ENCODE assay signal across 22 cellular contexts in genomic region chr10:88980247-88980646, GRCh38. TPM values are rescaled to one million over a fixed set of nuclear protein-coding genes. Genes with fewer than 3 reads are reported as not detected.
DNase-seq lines count a peak whose midpoint lies in the region; ATAC-seq, FAIRE-seq and TF ChIP-seq lines count a peak whose summit lies in the region.
"Had no signal": no experiment of that assay in that cellular context is flagged by ENCODE, and none has a peak within 500 bp of the region (broad histone marks: within the 10 kb centered on the region; RNA-seq: fewer than 3 reads in every experiment).

No MANE protein-coding gene starts in this region.

- H3K4me1 ChIP-seq in breast epithelium (peaks cover 0 to 5% of the 10 kb centered on the region in 2 donors), mammary epithelial cell (ENCODE audit: insufficient read depth, low read length) (peaks cover 13% of the 10 kb centered on the region), kidney (ENCODE audit: control insufficient read depth in 1 of 2, insufficient read depth in 1 of 2, low read depth in 1 of 2, low read length in 2 of 2) (peaks cover 10 to 15% of the 10 kb centered on the region in 2 donors), gastrocnemius medialis (peaks cover 4 to 17% of the 10 kb centered on the region in 2 donors), vagina (peaks cover 46% of the 10 kb centered on the region)

- no peak overlapping the region for H2AFZ ChIP-seq in mammary epithelial cell (ENCODE audit: low read depth, low read length)
- H2AFZ ChIP-seq: neural progenitor cell had no signal

- DNase-seq in breast epithelium (ENCODE audit: low spot score in 2 of 2) = no peak
- no peak for DNase-seq in mammary epithelial cell
- no peak for DNase-seq in kidney
- no peak for DNase-seq in gastrocnemius medialis
- no peak for DNase-seq in vagina (ENCODE audit: extremely low spot score in 2 of 2)
- DNase-seq in middle frontal gyrus (ENCODE audit: extremely low spot score, low spot score) = no peak
- DNase-seq: activated CD4-positive, CD25-positive, alpha-beta regulatory T cell treated with anti-CD3 and anti-CD28 coated beads, Interleukin-2, amount 50 U/mL, for 72 hours; activated CD8-positive, alpha-beta memory T cell treated with anti-CD3 and anti-CD28 coated beads, Interleukin-2, amount 50 U/mL, for 4 hours; activated naive CD4-positive, alpha-beta T cell treated with Interleukin-2 at 50 U/mL for 16 hours; brain microvascular endothelial cell; DMS 273 treated with DMSO at 0.1 percent for 48 hours; effector CD8-positive, alpha-beta T cell; MG63; NCI-H1930; NCI-H524; OCI-M1; stimulated activated CD4-positive, alpha-beta T cell treated with anti-CD3 and anti-CD28 coated beads, Interleukin-2, amount 100 ng/mL, for 48 hours had no signal

- no peaks in the 10 kb centered on the region for H3K79me2 ChIP-seq in mammary epithelial cell (ENCODE audit: insufficient read depth, low read length)

- BruUV-seq in mammary epithelial cell (replicated peaks; lab: Mats Ljungman, UMichigan) = no TSS peak

- no peaks in the 10 kb centered on the region for H3K9me3 ChIP-seq in breast epithelium
- no peaks in the 10 kb centered on the region for H3K9me3 ChIP-seq in mammary epithelial cell (replicated peaks; ENCODE audit: insufficient read depth, low read length)
- no peaks in the 10 kb centered on the region for H3K9me3 ChIP-seq in kidney (ENCODE audit: control insufficient read depth in 1 of 2, low read length in 2 of 2)
- no peaks in the 10 kb centered on the region for H3K9me3 ChIP-seq in gastrocnemius medialis
- H3K9me3 ChIP-seq in vagina = no peaks in the 10 kb centered on the region
- H3K9me3 ChIP-seq: BLaER1 treated with 17β-estradiol and CSF1 and Interleukin-3, amounts not matched to agents 10 nM and 100 nM; MG63 had no signal

- ATAC-seq in gastrocnemius medialis = no peak
- ATAC-seq in HG03039 (IDR thresholded peaks at IDR 0.05; ENCODE audit: unreplicated experiment) = no peak
- no peak for ATAC-seq in HG03521 (IDR thresholded peaks at IDR 0.05; ENCODE audit: unreplicated experiment)

- H3K4me3 ChIP-seq in breast epithelium (no peak overlapping the region), mammary epithelial cell (replicated peaks in 1 of 3; ENCODE audit: insufficient read depth in 1 of 3, low read depth in 2 of 3, low read length in 3 of 3) (no peak overlapping the region), kidney (ENCODE audit: low read length in 2 of 2) (no peak overlapping the region), gastrocnemius medialis (no peak overlapping the region), vagina (no peak overlapping the region)
- H3K4me3 ChIP-seq: BLaER1 treated with 17β-estradiol and CSF1 and Interleukin-3, amounts not matched to agents 10 nM and 100 nM; MG63; neural progenitor cell had no signal

- TF ChIP-seq CTCF in breast epithelium (IDR thresholded peaks at IDR 0.05) (no peak), mammary epithelial cell (conservative IDR thresholded peaks at IDR 0.05 in 1 of 2, IDR thresholded peaks at IDR 0.05 in 1 of 2; ENCODE audit: extremely low read depth in 1 of 2, insufficient read depth in 1 of 2, low read depth in 1 of 2, low read length in 2 of 2) (no peak), kidney (IDR thresholded peaks at IDR 0.05; ENCODE audit: borderline replicate concordance, extremely low read depth, insufficient read depth) (no peak), gastrocnemius medialis (IDR thresholded peaks at IDR 0.05 in 4 of 5, conservative IDR thresholded peaks at IDR 0.05 in 1 of 5) (no peak), vagina (IDR thresholded peaks at IDR 0.05) (no peak)

- CTCF ChIA-PET in mammary epithelial cell (lab: Charles Lee; ENCODE audit: low non-redundant PET) = interaction anchor here (0.7 kb wide), 1 partner anchor 9 kb away, joined by 3 read pairs; no protein-coding TSS in a partner anchor

- no peak overlapping the region for H3K4me2 ChIP-seq in mammary epithelial cell (ENCODE audit: insufficient read depth, low read depth, low read length)
- H3K4me2 ChIP-seq: neural progenitor cell had no signal

- no peak for FAIRE-seq in kidney (lab: Jason Lieb, UNC)
- FAIRE-seq: GM18507 had no signal

- in situ Hi-C loops in mammary epithelial cell (cut with MboI; ENCODE audit: low sequenced_read_pairs in 2 of 2) = loop anchor here in 1 of 2 donors (5.0 kb wide), 1 partner anchor 43 kb away; no protein-coding TSS in a partner anchor
- in situ Hi-C loops in gastrocnemius medialis (cut with MboI; ENCODE audit: low sequenced_read_pairs in 4 of 4) = loop anchor here (5.0 to 10.0 kb wide), 3 partner anchors 43 to 143 kb away; no protein-coding TSS in a partner anchor

- TF ChIP-seq POLR2A in breast epithelium (IDR thresholded peaks at IDR 0.05) (no peak), gastrocnemius medialis (IDR thresholded peaks at IDR 0.05) (no peak), vagina (IDR thresholded peaks at IDR 0.05) (no peak)

- dilution Hi-C loops in mammary epithelial cell (cut with HindIII; ENCODE audit: low sequenced_read_pairs) = no loop called here

- H3K9ac ChIP-seq in mammary epithelial cell (ENCODE audit: insufficient read depth, low read length) (no peak overlapping the region), kidney (ENCODE audit: low read length in 2 of 2) (no peak overlapping the region)
- H3K9ac ChIP-seq: BLaER1 treated with 17β-estradiol and CSF1 and Interleukin-3, amounts not matched to agents 10 nM and 100 nM; neural progenitor cell had no signal

- H3K36me3 ChIP-seq in breast epithelium (no peaks in the 10 kb centered on the region), mammary epithelial cell (ENCODE audit: insufficient read depth, low read length) (no peaks in the 10 kb centered on the region), kidney (ENCODE audit: control insufficient read depth in 1 of 2, insufficient read depth in 2 of 2, low read length in 2 of 2) (no peaks in the 10 kb centered on the region), gastrocnemius medialis (no peaks in the 10 kb centered on the region), vagina (no peaks in the 10 kb centered on the region)
- H3K36me3 ChIP-seq: brain microvascular endothelial cell, MG63, neural progenitor cell had no signal

- no peaks in the 10 kb centered on the region for H4K20me1 ChIP-seq in mammary epithelial cell (ENCODE audit: insufficient read depth, low read length)

- intact Hi-C loops in breast epithelium (cut with DNase I; ENCODE audit: low total_unique reads) (no loop called here), mammary epithelial cell (cut with micrococcal nuclease) (no loop called here), kidney (cut with DNase I) (no loop called here), gastrocnemius medialis (cut with DNase I; ENCODE audit: low total_unique reads) (no loop called here), vagina (cut with DNase I) (no loop called here)

- H3K27ac ChIP-seq in breast epithelium (peak overlapping the region; percentile 72 to 88), mammary epithelial cell (ENCODE audit: insufficient read depth, low read depth, low read length) (no peak overlapping the region), kidney (ENCODE audit: low read depth in 2 of 2, low read length in 2 of 2) (peak overlapping the region; percentile 52 to 68), gastrocnemius medialis (peak overlapping the region; percentile 15 to 63 (median 52)), vagina (peak overlapping the region; percentile 80)
- H3K27ac ChIP-seq: BLaER1 treated with 17β-estradiol and CSF1 and Interleukin-3, amounts not matched to agents 10 nM and 100 nM; brain microvascular endothelial cell; neural progenitor cell had no signal

- WGBS in mammary epithelial cell (ENCODE audit: low coverage, missing lambda C conversion rate) = 97% methylated on average over 4 of the region's 4 CpGs

- H3K27me3 ChIP-seq in breast epithelium (no peaks in the 10 kb centered on the region), mammary epithelial cell (ENCODE audit: insufficient read depth, low read length) (no peaks in the 10 kb centered on the region), gastrocnemius medialis (no peaks in the 10 kb centered on the region), vagina (no peaks in the 10 kb centered on the region)
- H3K27me3 ChIP-seq: brain microvascular endothelial cell, MG63, neural progenitor cell had no signal

RNA-seq across cellular contexts. Expression of gene FAS, which starts 10.4 kb away (rescaled TPM):
- total RNA-seq in breast epithelium (10 to 100 TPM; 26.9 to 51.5 (median 47.3) TPM), mammary epithelial cell (10 to 100 TPM; 50.0 to 71.8 TPM), kidney (45.2 TPM), gastrocnemius medialis (1 to 10 TPM; 2.7 to 5.9 (median 4.9) TPM), vagina (41.0 TPM)
- polyA plus RNA-seq in mammary epithelial cell (46.5 TPM), kidney (ENCODE audit: insufficient read depth, low read depth, low replicate concordance) (6.5 TPM)
- 125 TPM for polyA minus RNA-seq in mammary epithelial cell

RNA-seq across cellular contexts. Expression of gene ACTA2, which starts 27.7 kb away (rescaled TPM):
- total RNA-seq in breast epithelium (1,000 to 10,000 TPM in 2 of 3 donors, 10 to 100 TPM in 1; 87.9 to 1,054 (median 1,036) TPM), mammary epithelial cell (100 to 1,000 TPM in 1 of 2 donors, 10 to 100 TPM in 1; 20.7 to 341 TPM), kidney (471 TPM), gastrocnemius medialis (100 to 1,000 TPM in 1 of 4 donors, 10 to 100 TPM in 3; 23.4 to 119 (median 74.2) TPM), vagina (1,162 TPM)
- polyA plus RNA-seq in mammary epithelial cell (24.0 TPM), kidney (ENCODE audit: insufficient read depth, low read depth, low replicate concordance) (378 TPM)
- 5.5 TPM for polyA minus RNA-seq in mammary epithelial cell
